Comparison of ENCODE assay signal across 1 cellular context in genomic region chr13:20566917-20567755, GRCh38.
TF ChIP-seq lines count a peak whose summit lies in the region.

A gene with protein sequence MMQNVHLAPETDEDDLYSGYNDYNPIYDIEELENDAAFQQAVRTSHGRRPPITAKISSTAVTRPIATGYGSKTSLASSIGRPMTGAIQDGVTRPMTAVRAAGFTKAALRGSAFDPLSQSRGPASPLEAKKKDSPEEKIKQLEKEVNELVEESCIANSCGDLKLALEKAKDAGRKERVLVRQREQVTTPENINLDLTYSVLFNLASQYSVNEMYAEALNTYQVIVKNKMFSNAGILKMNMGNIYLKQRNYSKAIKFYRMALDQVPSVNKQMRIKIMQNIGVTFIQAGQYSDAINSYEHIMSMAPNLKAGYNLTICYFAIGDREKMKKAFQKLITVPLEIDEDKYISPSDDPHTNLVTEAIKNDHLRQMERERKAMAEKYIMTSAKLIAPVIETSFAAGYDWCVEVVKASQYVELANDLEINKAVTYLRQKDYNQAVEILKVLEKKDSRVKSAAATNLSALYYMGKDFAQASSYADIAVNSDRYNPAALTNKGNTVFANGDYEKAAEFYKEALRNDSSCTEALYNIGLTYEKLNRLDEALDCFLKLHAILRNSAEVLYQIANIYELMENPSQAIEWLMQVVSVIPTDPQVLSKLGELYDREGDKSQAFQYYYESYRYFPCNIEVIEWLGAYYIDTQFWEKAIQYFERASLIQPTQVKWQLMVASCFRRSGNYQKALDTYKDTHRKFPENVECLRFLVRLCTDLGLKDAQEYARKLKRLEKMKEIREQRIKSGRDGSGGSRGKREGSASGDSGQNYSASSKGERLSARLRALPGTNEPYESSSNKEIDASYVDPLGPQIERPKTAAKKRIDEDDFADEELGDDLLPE (plus strand): TSS chr13:20567157. CDS start chr13:20574386, 7,229 bp downstream.

TF ChIP-seq in HepG2, 621 proteins besides CTCF, POLR2A, EP300 and RAD21 (continued from another document and continues in another):
- TF ChIP-seq, protein P1, sequence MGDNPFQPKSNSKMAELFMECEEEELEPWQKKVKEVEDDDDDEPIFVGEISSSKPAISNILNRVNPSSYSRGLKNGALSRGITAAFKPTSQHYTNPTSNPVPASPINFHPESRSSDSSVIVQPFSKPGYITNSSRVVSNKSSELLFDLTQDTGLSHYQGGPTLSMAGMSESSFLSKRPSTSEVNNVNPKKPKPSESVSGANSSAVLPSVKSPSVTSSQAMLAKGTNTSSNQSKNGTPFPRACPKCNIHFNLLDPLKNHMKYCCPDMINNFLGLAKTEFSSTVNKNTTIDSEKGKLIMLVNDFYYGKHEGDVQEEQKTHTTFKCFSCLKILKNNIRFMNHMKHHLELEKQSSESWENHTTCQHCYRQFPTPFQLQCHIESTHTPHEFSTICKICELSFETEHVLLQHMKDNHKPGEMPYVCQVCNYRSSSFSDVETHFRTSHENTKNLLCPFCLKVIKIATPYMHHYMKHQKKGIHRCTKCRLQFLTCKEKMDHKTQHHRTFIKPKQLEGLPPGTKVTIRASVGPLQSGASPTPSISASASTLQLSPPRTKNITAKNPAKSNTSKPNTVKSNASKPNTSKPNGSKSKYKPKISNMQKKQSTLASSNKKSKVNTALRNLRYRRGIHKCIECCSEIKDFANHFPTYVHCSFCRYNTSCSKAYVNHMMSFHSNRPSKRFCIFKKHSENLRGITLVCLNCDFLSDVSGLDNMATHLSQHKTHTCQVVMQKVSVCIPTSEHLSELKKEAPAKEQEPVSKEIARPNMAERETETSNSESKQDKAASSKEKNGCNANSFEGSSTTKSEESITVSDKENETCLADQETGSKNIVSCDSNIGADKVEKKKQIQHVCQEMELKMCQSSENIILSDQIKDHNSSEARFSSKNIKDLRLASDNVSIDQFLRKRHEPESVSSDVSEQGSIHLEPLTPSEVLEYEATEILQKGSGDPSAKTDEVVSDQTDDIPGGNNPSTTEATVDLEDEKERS (CRISPR knock-in tag; IDR thresholded peaks at IDR 0.05): no peak
- peak; percentile 36; the same call in 1 of the 2 replicates for TF ChIP-seq PHF21A (CRISPR knock-in tag; IDR thresholded peaks at IDR 0.05)
- no peak for TF ChIP-seq ZNF512B (CRISPR knock-in tag; IDR thresholded peaks at IDR 0.05; ENCODE audit: borderline replicate concordance)
- peak; percentile 57; the same call in 1 of the 2 replicates for TF ChIP-seq ZNF710 (CRISPR knock-in tag; IDR thresholded peaks at IDR 0.05; ENCODE audit: borderline replicate concordance)
- no peak for TF ChIP-seq HHEX (CRISPR knock-in tag; IDR thresholded peaks at IDR 0.05)
- TF ChIP-seq CCAR2 (optimal IDR thresholded peaks at IDR 0.05; ENCODE audit: low read depth, low read length): no peak
- peak; percentile 81 for TF ChIP-seq ZNF781 (CRISPR knock-in tag; IDR thresholded peaks at IDR 0.05; ENCODE audit: borderline replicate concordance, not compliant biosample characterization)
- TF ChIP-seq ARNT2 (CRISPR knock-in tag; IDR thresholded peaks at IDR 0.05; ENCODE audit: low read depth): peak; percentile 74; the same call in 1 of the 2 replicates
- TF ChIP-seq ZNF816 (CRISPR knock-in tag; IDR thresholded peaks at IDR 0.05; ENCODE audit: borderline replicate concordance): no peak; the same call in 1 of the 2 replicates
- no peak for TF ChIP-seq TBX3 (IDR thresholded peaks at IDR 0.05; ENCODE audit: borderline replicate concordance)
- TF ChIP-seq RBFOX2 (IDR thresholded peaks at IDR 0.05; ENCODE audit: low read depth, low read length): peak; percentile 93
- peak; percentile 32; the same call in 1 of the 2 replicates for TF ChIP-seq ETV6 (CRISPR knock-in tag; conservative IDR thresholded peaks at IDR 0.05)
- TF ChIP-seq ZNF282 (IDR thresholded peaks at IDR 0.05; ENCODE audit: partially characterized antibody): no peak
- peak; percentile 46 for TF ChIP-seq SRSF1 (optimal IDR thresholded peaks at IDR 0.05; ENCODE audit: low read depth, low read length)
- TF ChIP-seq, protein P2, sequence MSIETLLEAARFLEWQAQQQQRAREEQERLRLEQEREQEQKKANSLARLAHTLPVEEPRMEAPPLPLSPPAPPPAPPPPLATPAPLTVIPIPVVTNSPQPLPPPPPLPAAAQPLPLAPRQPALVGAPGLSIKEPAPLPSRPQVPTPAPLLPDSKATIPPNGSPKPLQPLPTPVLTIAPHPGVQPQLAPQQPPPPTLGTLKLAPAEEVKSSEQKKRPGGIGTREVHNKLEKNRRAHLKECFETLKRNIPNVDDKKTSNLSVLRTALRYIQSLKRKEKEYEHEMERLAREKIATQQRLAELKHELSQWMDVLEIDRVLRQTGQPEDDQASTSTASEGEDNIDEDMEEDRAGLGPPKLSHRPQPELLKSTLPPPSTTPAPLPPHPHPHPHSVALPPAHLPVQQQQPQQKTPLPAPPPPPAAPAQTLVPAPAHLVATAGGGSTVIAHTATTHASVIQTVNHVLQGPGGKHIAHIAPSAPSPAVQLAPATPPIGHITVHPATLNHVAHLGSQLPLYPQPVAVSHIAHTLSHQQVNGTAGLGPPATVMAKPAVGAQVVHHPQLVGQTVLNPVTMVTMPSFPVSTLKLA (IDR thresholded peaks at IDR 0.05): no peak
- TF ChIP-seq, protein P3, sequence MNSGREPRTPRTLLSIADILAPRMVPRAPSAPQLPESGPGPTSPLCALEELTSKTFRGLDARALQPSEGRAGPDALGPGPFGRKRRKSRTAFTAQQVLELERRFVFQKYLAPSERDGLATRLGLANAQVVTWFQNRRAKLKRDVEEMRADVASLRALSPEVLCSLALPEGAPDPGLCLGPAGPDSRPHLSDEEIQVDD (CRISPR knock-in tag; IDR thresholded peaks at IDR 0.05; ENCODE audit: borderline replicate concordance): no peak; the same call in 1 of the 2 replicates
- TF ChIP-seq, protein P4, sequence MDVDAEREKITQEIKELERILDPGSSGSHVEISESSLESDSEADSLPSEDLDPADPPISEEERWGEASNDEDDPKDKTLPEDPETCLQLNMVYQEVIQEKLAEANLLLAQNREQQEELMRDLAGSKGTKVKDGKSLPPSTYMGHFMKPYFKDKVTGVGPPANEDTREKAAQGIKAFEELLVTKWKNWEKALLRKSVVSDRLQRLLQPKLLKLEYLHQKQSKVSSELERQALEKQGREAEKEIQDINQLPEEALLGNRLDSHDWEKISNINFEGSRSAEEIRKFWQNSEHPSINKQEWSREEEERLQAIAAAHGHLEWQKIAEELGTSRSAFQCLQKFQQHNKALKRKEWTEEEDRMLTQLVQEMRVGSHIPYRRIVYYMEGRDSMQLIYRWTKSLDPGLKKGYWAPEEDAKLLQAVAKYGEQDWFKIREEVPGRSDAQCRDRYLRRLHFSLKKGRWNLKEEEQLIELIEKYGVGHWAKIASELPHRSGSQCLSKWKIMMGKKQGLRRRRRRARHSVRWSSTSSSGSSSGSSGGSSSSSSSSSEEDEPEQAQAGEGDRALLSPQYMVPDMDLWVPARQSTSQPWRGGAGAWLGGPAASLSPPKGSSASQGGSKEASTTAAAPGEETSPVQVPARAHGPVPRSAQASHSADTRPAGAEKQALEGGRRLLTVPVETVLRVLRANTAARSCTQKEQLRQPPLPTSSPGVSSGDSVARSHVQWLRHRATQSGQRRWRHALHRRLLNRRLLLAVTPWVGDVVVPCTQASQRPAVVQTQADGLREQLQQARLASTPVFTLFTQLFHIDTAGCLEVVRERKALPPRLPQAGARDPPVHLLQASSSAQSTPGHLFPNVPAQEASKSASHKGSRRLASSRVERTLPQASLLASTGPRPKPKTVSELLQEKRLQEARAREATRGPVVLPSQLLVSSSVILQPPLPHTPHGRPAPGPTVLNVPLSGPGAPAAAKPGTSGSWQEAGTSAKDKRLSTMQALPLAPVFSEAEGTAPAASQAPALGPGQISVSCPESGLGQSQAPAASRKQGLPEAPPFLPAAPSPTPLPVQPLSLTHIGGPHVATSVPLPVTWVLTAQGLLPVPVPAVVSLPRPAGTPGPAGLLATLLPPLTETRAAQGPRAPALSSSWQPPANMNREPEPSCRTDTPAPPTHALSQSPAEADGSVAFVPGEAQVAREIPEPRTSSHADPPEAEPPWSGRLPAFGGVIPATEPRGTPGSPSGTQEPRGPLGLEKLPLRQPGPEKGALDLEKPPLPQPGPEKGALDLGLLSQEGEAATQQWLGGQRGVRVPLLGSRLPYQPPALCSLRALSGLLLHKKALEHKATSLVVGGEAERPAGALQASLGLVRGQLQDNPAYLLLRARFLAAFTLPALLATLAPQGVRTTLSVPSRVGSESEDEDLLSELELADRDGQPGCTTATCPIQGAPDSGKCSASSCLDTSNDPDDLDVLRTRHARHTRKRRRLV (CRISPR knock-in tag; IDR thresholded peaks at IDR 0.05): no peak; the same call in 1 of the 2 replicates
- no peak for TF ChIP-seq RARG (CRISPR knock-in tag; IDR thresholded peaks at IDR 0.05; ENCODE audit: low read depth)
- 0 out of 2 replicates have a peak, but pooled peaks have one; percentile 82 for TF ChIP-seq ZFYVE20 (CRISPR knock-in tag; IDR thresholded peaks at IDR 0.05; ENCODE audit: borderline replicate concordance, low read depth)
- TF ChIP-seq ZNF547 (CRISPR knock-in tag; IDR thresholded peaks at IDR 0.05): peak; percentile 67; the same call in 1 of the 2 replicates
- TF ChIP-seq, protein P5, sequence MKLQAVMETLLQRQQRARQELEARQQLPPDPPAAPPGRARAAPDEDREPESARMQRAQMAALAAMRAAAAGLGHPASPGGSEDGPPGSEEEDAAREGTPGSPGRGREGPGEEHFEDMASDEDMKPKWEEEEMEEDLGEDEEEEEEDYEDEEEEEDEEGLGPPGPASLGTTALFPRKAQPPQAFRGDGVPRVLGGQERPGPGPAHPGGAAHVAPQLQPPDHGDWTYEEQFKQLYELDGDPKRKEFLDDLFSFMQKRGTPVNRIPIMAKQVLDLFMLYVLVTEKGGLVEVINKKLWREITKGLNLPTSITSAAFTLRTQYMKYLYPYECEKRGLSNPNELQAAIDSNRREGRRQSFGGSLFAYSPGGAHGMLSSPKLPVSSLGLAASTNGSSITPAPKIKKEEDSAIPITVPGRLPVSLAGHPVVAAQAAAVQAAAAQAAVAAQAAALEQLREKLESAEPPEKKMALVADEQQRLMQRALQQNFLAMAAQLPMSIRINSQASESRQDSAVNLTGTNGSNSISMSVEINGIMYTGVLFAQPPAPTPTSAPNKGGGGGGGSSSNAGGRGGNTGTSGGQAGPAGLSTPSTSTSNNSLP (IDR thresholded peaks at IDR 0.05; ENCODE audit: low read depth, low read length): no peak
- TF ChIP-seq ZNF17 (CRISPR knock-in tag; IDR thresholded peaks at IDR 0.05): no peak
- TF ChIP-seq, protein P6, sequence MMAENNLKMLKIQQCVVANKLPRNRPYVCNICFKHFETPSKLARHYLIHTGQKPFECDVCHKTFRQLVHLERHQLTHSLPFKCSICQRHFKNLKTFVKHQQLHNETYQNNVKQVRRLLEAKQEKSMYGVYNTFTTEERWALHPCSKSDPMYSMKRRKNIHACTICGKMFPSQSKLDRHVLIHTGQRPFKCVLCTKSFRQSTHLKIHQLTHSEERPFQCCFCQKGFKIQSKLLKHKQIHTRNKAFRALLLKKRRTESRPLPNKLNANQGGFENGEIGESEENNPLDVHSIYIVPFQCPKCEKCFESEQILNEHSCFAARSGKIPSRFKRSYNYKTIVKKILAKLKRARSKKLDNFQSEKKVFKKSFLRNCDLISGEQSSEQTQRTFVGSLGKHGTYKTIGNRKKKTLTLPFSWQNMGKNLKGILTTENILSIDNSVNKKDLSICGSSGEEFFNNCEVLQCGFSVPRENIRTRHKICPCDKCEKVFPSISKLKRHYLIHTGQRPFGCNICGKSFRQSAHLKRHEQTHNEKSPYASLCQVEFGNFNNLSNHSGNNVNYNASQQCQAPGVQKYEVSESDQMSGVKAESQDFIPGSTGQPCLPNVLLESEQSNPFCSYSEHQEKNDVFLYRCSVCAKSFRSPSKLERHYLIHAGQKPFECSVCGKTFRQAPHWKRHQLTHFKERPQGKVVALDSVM (CRISPR knock-in tag; IDR thresholded peaks at IDR 0.05): peak; percentile 67; the same call in 1 of the 2 replicates
- TF ChIP-seq GPN1 (CRISPR knock-in tag; IDR thresholded peaks at IDR 0.05; ENCODE audit: borderline replicate concordance): no peak
- no peak for TF ChIP-seq SSRP1 (CRISPR knock-in tag; IDR thresholded peaks at IDR 0.05)
- TF ChIP-seq FOXM1 (CRISPR knock-in tag; IDR thresholded peaks at IDR 0.05): peak; percentile 75; the same call in 1 of the 2 replicates
- no peak; the same call in 1 of the 2 replicates for TF ChIP-seq CBFB (CRISPR knock-in tag; IDR thresholded peaks at IDR 0.05)
